7 cellular contexts compared by ENCODE assay signal in the genomic region with DNA sequence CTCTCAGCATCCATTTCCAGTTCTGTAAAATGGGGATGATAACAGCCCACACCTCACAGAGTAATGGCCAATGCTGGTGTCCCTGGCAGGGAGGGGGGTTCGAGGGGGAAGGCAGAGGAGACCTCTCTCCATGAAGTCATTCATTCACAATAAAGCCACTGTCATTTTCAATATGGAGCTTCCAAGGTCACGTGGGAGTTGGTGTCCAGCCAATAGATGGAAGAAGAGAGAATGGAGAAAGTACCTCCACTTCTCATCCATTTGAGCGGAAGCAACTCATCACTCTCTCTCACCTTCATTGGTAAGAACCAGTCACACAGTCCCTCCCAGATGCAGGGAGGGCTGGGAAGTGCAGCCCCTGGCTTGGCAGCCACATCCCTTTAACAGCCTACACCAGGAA.
"Had no signal": no experiment of that assay in that cellular context is flagged by ENCODE, and none has a peak within 500 bp of the region (broad histone marks: within the 10 kb centered on the region; RNA-seq: fewer than 3 reads in every experiment).

No MANE protein-coding gene starts in this region.

- H3K4me1 ChIP-seq: HAP-1 had no signal

- H3K4me3 Mint-ChIP-seq: HFFc6 had no signal

- H3K9me3 ChIP-seq: HAP-1 had no signal

- H3K27ac Mint-ChIP-seq: HFFc6 had no signal

- H3K4me3 ChIP-seq: HAP-1 had no signal

- FAIRE-seq: H54, HTR-8/SVneo had no signal

- H3K36me3 ChIP-seq: HAP-1 had no signal

- DNase-seq: GOT3, HFFc6, IMR-90, KBM-7 had no signal

- H3K9me3 Mint-ChIP-seq: HFFc6 had no signal
